In the genomic region with DNA sequence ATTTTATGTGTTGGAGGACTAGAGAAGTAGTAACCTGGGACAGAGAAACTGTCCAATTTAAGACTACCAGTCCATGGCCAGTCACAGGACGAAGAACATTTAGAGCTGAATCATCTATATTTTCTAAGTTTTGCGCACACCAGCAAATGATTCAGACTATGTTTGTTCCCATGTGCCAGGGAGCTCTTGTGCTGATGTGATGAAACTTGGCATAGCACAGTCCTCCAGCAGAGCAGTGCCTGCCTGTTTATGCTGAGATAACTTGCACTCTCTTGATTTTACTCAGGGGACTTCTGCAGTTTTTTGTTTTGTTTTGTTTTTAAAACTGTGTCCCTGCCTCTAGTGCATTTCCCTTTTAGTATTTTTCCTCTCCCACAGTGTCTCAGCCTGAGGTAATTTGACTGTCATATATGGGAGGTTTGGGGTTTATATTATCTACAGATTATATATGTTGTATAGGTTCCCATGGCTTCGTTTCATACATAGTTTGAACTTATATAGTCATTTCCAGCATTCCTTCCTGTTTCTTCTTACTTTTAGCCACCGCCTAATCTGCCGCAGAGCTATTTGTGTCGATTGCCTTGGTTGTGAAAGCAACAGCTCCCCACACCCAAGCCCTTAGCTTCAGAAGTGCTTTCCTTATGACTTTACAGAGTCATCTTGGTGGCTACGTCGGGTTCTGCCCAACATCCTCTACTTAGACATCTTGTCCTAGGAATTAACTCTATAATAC, we compare ENCODE assay signal across 9 cellular contexts. TPM values are rescaled to one million over a fixed set of nuclear protein-coding genes. Genes with fewer than 3 reads are reported as not detected.
DNase-seq lines count a peak whose midpoint lies in the region; ATAC-seq and TF ChIP-seq lines count a peak whose summit lies in the region.
"Had no signal": no experiment of that assay in that cellular context is flagged by ENCODE, and none has a peak within 500 bp of the region (broad histone marks: within the 10 kb centered on the region; RNA-seq: fewer than 3 reads in every experiment).

No MANE protein-coding gene starts in this region.

- TF ChIP-seq POLR2A in thyroid gland (IDR thresholded peaks at IDR 0.05): peak in 1 of 2 donors; percentile 42

- H3K27ac ChIP-seq in CD4-positive, alpha-beta T cell (ENCODE audit: low read depth, low read length): no peak overlapping the region
- H3K27ac ChIP-seq in angular gyrus (ENCODE audit: low read depth, low read length) (peak overlapping the region; percentile 74), thyroid gland (peak overlapping the region; percentile 62 to 86 (median 83))

- no peaks in the 10 kb centered on the region for H3K36me3 ChIP-seq in thyroid gland

- no peaks in the 10 kb centered on the region for H3K27me3 ChIP-seq in CD4-positive, alpha-beta T cell (ENCODE audit: control insufficient read depth, insufficient read depth, low read length)
- no peaks in the 10 kb centered on the region for H3K27me3 ChIP-seq in thyroid gland
- H3K27me3 ChIP-seq: body of pancreas had no signal

- DNase-seq in CD4-positive, alpha-beta T cell: peak in 2 of 10 experiments; percentile 4 to 7
- DNase-seq in HT1080 (ENCODE audit: low read depth) (peak; percentile 67), medulla oblongata (ENCODE audit: extremely low spot score) (peak; percentile 63), thyroid gland (peak; percentile 62 to 72), NCI-H526 treated with DMSO at 0.1 percent for 48 hours (lab: John Stamatoyannopoulos, UW) (no peak), NCI-H1092 (lab: John Stamatoyannopoulos, UW) (no peak)

- H3K27ac Mint-ChIP-seq in CD4-positive, alpha-beta T cell: no peak overlapping the region

- peaks cover 21% of the 10 kb centered on the region for H3K4me1 Mint-ChIP-seq in CD4-positive, alpha-beta T cell (ENCODE audit: low read depth)

- H3K36me3 Mint-ChIP-seq in CD4-positive, alpha-beta T cell (ENCODE audit: low read depth): no peaks in the 10 kb centered on the region

- CTCF ChIA-PET in CD4-positive, alpha-beta T cell (lab: Charles Lee): no interaction called here

- H3K27me3 Mint-ChIP-seq in CD4-positive, alpha-beta T cell: no peaks in the 10 kb centered on the region

- POLR2A ChIA-PET in CD4-positive, alpha-beta T cell (lab: Charles Lee): interaction anchor here (1.4 kb wide), 1 partner anchor 47 kb away, joined by 6 read pairs; no protein-coding TSS in a partner anchor

- no peaks in the 10 kb centered on the region for H3K9me3 Mint-ChIP-seq in CD4-positive, alpha-beta T cell

- H3K9me3 ChIP-seq in CD4-positive, alpha-beta T cell (ENCODE audit: control insufficient read depth, low read length): no peaks in the 10 kb centered on the region
- no peaks in the 10 kb centered on the region for H3K9me3 ChIP-seq in thyroid gland
- H3K9me3 ChIP-seq: body of pancreas had no signal

- intact Hi-C loops in CD4-positive, alpha-beta T cell (cut with DNase I, micrococcal nuclease): no loop called here
- intact Hi-C loops in thyroid gland (cut with DNase I): no loop called here

- TF ChIP-seq CTCF in CD4-positive, alpha-beta T cell (IDR thresholded peaks at IDR 0.05): no peak
- TF ChIP-seq CTCF in thyroid gland (IDR thresholded peaks at IDR 0.05): no peak

- peak overlapping the region; percentile 73 for H3K4me3 Mint-ChIP-seq in CD4-positive, alpha-beta T cell

- peak; percentile 61 for ATAC-seq in CD4-positive, alpha-beta T cell (ENCODE audit: poor library complexity)
- ATAC-seq in GM21423 (IDR thresholded peaks at IDR 0.05; ENCODE audit: unreplicated experiment): peak; percentile 58
- ATAC-seq: body of pancreas had no signal

- 24 to 27% methylated on average over 8 of the region's 8 CpGs for WGBS in thyroid gland, 2 donors

- no peak overlapping the region for H3K4me3 ChIP-seq in thyroid gland (replicated peaks in 1 of 3)
- H3K4me3 ChIP-seq: body of pancreas had no signal

- H3K4me1 ChIP-seq in thyroid gland: peaks cover 39 to 58% of the 10 kb centered on the region in 2 donors

RNA-seq across cellular contexts. Expression of gene PPM1L, which starts 45.5 kb away (rescaled TPM):
- 1 to 10 TPM; 3.0 to 3.4 TPM for total RNA-seq in CD4-positive, alpha-beta T cell
- 2.7 and 4.3 TPM in 2 replicates for total RNA-seq in HT1080 (2014; rRNA removed; shearing (Covaris generic))
- 1.3 and 1.7 TPM in 2 replicates for polyA plus RNA-seq in HT1080 (2015; cell fraction: cytosol; rRNA removed)
- polyA plus RNA-seq in HT1080 (2015; cell fraction: nucleus; rRNA removed): 2.5 and 3.5 TPM in 2 replicates
- 10 to 100 TPM; 47.2 to 77.4 (median 50.4) TPM for total RNA-seq in thyroid gland

Comparison
In these comparisons a context has a peak if more than half of its experiments do, and no peak if none do; other contexts are left out.
1. DNase-seq: peak in HT1080 (single experiment), medulla oblongata (single experiment) and thyroid gland (2 of 2); none in NCI-H526 treated with DMSO at 0.1 percent for 48 hours (single experiment) and NCI-H1092 (single experiment).